Comparison of ENCODE assay signal across 10 cellular contexts in genomic region chr5:963673-964531, GRCh38. TPM values are rescaled to one million over a fixed set of nuclear protein-coding genes. Genes with fewer than 3 reads are reported as not detected.
DNase-seq lines count a peak whose midpoint lies in the region; ATAC-seq and TF ChIP-seq lines count a peak whose summit lies in the region.
"Had no signal": no experiment of that assay in that cellular context is flagged by ENCODE, and none has a peak within 500 bp of the region (broad histone marks: within the 10 kb centered on the region; RNA-seq: fewer than 3 reads in every experiment).

No MANE protein-coding gene starts in this region.

- H3K27me3 ChIP-seq in SU-DHL-6 (ENCODE audit: low read length) = no peaks in the 10 kb centered on the region
- H3K27me3 ChIP-seq in esophagus muscularis mucosa = peaks cover 0 to 6% (median 0%) of the 10 kb centered on the region in 4 donors

- H3K27ac Mint-ChIP-seq in effector memory CD8-positive, alpha-beta T cell = peak overlapping the region in 1 of 2 donors; percentile 27

- peaks cover 6% of the 10 kb centered on the region for H3K36me3 Mint-ChIP-seq in effector memory CD8-positive, alpha-beta T cell (ENCODE audit: insufficient read depth)

- H3K9me3 ChIP-seq in SU-DHL-6 (ENCODE audit: insufficient read depth, low read length) = no peaks in the 10 kb centered on the region
- H3K9me3 ChIP-seq in esophagus muscularis mucosa = no peaks in the 10 kb centered on the region
- H3K9me3 ChIP-seq: SJSA1 had no signal

- no peaks in the 10 kb centered on the region for H3K9me3 Mint-ChIP-seq in effector memory CD8-positive, alpha-beta T cell

- peaks cover 0 to 26% (median 9%) of the 10 kb centered on the region in 4 donors for H3K4me1 ChIP-seq in esophagus muscularis mucosa

- H3K4me3 ChIP-seq in SU-DHL-6 (ENCODE audit: insufficient read depth, low read length, poor library complexity, severe bottlenecking) (no peak overlapping the region), esophagus muscularis mucosa (no peak overlapping the region)
- H3K4me3 ChIP-seq: SJSA1 had no signal

- peaks cover under 1 to 11% of the 10 kb centered on the region in 2 donors for H3K4me1 Mint-ChIP-seq in effector memory CD8-positive, alpha-beta T cell (ENCODE audit: low read depth in 2 of 2)

- peaks cover 60 to 89% of the 10 kb centered on the region in 2 donors for H3K27me3 Mint-ChIP-seq in effector memory CD8-positive, alpha-beta T cell

- peak overlapping the region; percentile 45 to 66 for H3K4me3 Mint-ChIP-seq in effector memory CD8-positive, alpha-beta T cell

- WGBS in esophagus muscularis mucosa = 70% methylated on average over 22 of the region's 31 CpGs

- no peaks in the 10 kb centered on the region for H3K79me2 ChIP-seq in SU-DHL-6 (ENCODE audit: insufficient read depth, low read length)

- no peak overlapping the region for H2AFZ ChIP-seq in SU-DHL-6 (ENCODE audit: low read depth, low read length, severe bottlenecking)

- no peak for TF ChIP-seq POLR2A in esophagus muscularis mucosa (IDR thresholded peaks at IDR 0.05; ENCODE audit: low read depth)

- no peak for TF ChIP-seq EP300 in esophagus muscularis mucosa (IDR thresholded peaks at IDR 0.05)

- H3K36me3 ChIP-seq in SU-DHL-6 (ENCODE audit: low read length) = no peaks in the 10 kb centered on the region
- no peaks in the 10 kb centered on the region for H3K36me3 ChIP-seq in esophagus muscularis mucosa
- H3K36me3 ChIP-seq: SJSA1 had no signal

- H3K9ac ChIP-seq in SU-DHL-6 (ENCODE audit: low read length) = no peak overlapping the region

- H3F3A ChIP-seq in SU-DHL-6 (ENCODE audit: insufficient read depth) = no peaks in the 10 kb centered on the region

- no peak overlapping the region for H3K4me2 ChIP-seq in SU-DHL-6 (ENCODE audit: low read depth, low read length, poor library complexity, severe bottlenecking)

- intact Hi-C loops in esophagus muscularis mucosa (cut with DNase I) = no loop called here

- no peak for DNase-seq in effector memory CD8-positive, alpha-beta T cell
- peak; percentile 25 to 35 for DNase-seq in stimulated activated CD4-positive, alpha-beta T cell treated with anti-CD3 and anti-CD28 coated beads, Interleukin-15, amount 100 ng/mL, for 48 hours (ENCODE audit: low read depth in 2 of 2)
- DNase-seq in KG1 (lab: John Stamatoyannopoulos, UW) (no peak), esophagus muscularis mucosa (ENCODE audit: extremely low spot score) (no peak), NCI-H2029 (lab: John Stamatoyannopoulos, UW) (no peak)

- no peaks in the 10 kb centered on the region for H4K20me1 ChIP-seq in SU-DHL-6 (ENCODE audit: low read depth, low read length)

- no peak for TF ChIP-seq CTCF in SU-DHL-6 (IDR thresholded peaks at IDR 0.05; ENCODE audit: insufficient read depth, low read length, poor library complexity, severe bottlenecking)
- TF ChIP-seq CTCF in esophagus muscularis mucosa (IDR thresholded peaks at IDR 0.05) = no peak

- ATAC-seq in GM18867 (IDR thresholded peaks at IDR 0.05; ENCODE audit: unreplicated experiment) = peak; percentile 59
- peak; percentile 70 for ATAC-seq in HG02938 (IDR thresholded peaks at IDR 0.05; ENCODE audit: unreplicated experiment)
- peak; percentile 79 for ATAC-seq in effector memory CD8-positive, alpha-beta T cell (replicated peaks)

- no peaks in the 10 kb centered on the region for H3K9me2 ChIP-seq in SU-DHL-6 (replicated peaks; ENCODE audit: insufficient read depth, low read length)

- H3K27ac ChIP-seq in SU-DHL-6 (ENCODE audit: low read depth, low read length) (peak overlapping the region; percentile 24; the same call in 1 of the 2 replicates), esophagus muscularis mucosa (replicated peaks in 1 of 4) (peak overlapping the region in 2 of 4 donors; percentile 3 to 26)
- H3K27ac ChIP-seq: SJSA1 had no signal

RNA-seq across cellular contexts. Expression of gene NKD2, which starts 44.7 kb away (rescaled TPM):
- total RNA-seq in esophagus muscularis mucosa = 1 to 10 TPM; 3.0 to 6.6 (median 5.4) TPM
- total RNA-seq: mononuclear cell had no signal

Comparison
In these comparisons a context has a peak if more than half of its experiments do, and no peak if none do; other contexts are left out.
1. DNase-seq: peak in stimulated activated CD4-positive, alpha-beta T cell treated with anti-CD3 and anti-CD28 coated beads, Interleukin-15, amount 100 ng/mL, for 48 hours (2 of 2); none in effector memory CD8-positive, alpha-beta T cell (0 of 3), KG1 (single experiment), esophagus muscularis mucosa (single experiment) and NCI-H2029 (single experiment).
2. Peak in every context shown above with its lines, with median percentiles within 50 percentile points of each other: ATAC-seq.